In the genomic region with DNA sequence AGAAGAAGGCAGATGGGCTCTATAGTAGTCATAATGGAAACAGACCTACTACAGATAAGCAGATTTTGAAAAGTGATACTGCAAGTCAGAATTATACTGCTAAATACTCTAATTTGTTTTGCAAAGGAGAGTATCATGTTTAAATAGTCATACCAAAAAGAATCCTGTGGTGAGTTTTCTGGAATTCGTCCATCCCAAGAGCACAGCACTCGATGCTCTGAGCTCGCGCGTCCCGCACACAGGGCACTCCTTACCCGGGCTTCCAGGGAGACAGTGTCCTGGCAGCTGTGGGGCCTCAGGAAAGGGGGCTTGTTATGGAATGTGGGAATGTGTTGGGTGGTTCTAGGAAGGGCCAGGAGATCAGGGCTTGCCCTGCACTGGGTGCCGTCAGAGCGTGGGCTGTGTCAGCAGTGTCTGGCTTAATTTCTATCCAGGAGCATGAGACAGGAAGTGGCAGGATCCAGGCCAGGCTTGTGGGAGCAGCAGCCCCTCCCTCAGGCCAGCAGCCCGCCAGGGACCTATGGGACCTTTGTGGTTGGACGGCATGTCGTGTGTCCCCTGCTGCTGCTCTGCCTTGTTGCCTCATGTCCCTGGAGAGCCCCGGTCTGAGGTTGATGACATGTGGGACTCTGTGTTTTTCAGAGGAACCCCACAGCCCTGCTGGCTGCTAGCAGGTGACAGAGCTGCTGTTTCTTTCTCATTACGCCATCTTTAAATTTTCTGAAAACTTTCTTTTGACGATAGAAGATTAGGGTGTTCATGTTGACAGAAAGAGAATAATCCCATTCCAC, we compare ENCODE assay signal across 18 cellular contexts.
DNase-seq lines count a peak whose midpoint lies in the region; ATAC-seq and TF ChIP-seq lines count a peak whose summit lies in the region.
"Had no signal": no experiment of that assay in that cellular context is flagged by ENCODE, and none has a peak within 500 bp of the region (broad histone marks: within the 10 kb centered on the region; RNA-seq: fewer than 3 reads in every experiment).

No MANE protein-coding gene starts in this region.

- 40% methylated on average over 15 of the region's 15 CpGs for WGBS in SK-N-SH (ENCODE audit: low lambda C conversion rate)
- 63% methylated on average over 15 of the region's 15 CpGs for WGBS in esophagus muscularis mucosa
- 61 to 63% methylated on average over 15 of the region's 15 CpGs for WGBS in lower leg skin, 2 donors

- H3K27ac Mint-ChIP-seq in stimulated activated naive B cell treated with anti-CD40 and anti-IgM and Interleukin-4, amounts not matched to agents 10 μg/mL and 1 μg/mL and 100 μg/mL, for 72 hours, result peak overlapping the region; percentile 9
- H3K27ac Mint-ChIP-seq: activated T-helper 2 cell treated with anti-CD3 and anti-CD28 coated beads, Interferon-gamma antibody, Interleukin-2, Interleukin-4, amounts not matched to agents 10 μg/mL and 5 μg/mL and 100 μg/mL, durations not matched to agents 14 hours and 24 hours and 36 hours; type B pancreatic cell had no signal

- in situ Hi-C loops in gastrocnemius medialis (cut with MboI; ENCODE audit: low sequenced_read_pairs in 4 of 4), result no loop called here

- peaks cover 12 to 29% of the 10 kb centered on the region in 2 donors for H3K4me1 Mint-ChIP-seq in stimulated activated naive B cell treated with anti-CD40 and anti-IgM and Interleukin-4, amounts not matched to agents 10 μg/mL and 1 μg/mL and 100 μg/mL, for 72 hours

- TF ChIP-seq POLR2A in esophagus muscularis mucosa (IDR thresholded peaks at IDR 0.05; ENCODE audit: low read depth), result no peak
- TF ChIP-seq POLR2A in lower leg skin (IDR thresholded peaks at IDR 0.05), result no peak
- no peak for TF ChIP-seq POLR2A in gastrocnemius medialis (IDR thresholded peaks at IDR 0.05)

- no peak overlapping the region for H3K4me2 ChIP-seq in SK-N-SH

- peaks cover 14 to 21% of the 10 kb centered on the region in 2 donors for H3K27me3 Mint-ChIP-seq in stimulated activated naive B cell treated with anti-CD40 and anti-IgM and Interleukin-4, amounts not matched to agents 10 μg/mL and 1 μg/mL and 100 μg/mL, for 72 hours

- H3K27ac ChIP-seq in SK-N-SH (ENCODE audit: low read depth in 2 of 2, low read length in 1 of 2) (no peak overlapping the region), esophagus muscularis mucosa (replicated peaks in 1 of 4) (no peak overlapping the region), gastrocnemius medialis (no peak overlapping the region)

- CTCF ChIA-PET in SK-N-SH (lab: Yijun Ruan, JAX), result interaction anchor here (1.1 to 3.0 kb wide), 5 partner anchors 8 to 331 kb away, joined by 3 to 9 read pairs (median 6); no protein-coding TSS in a partner anchor

- intact Hi-C loops in esophagus muscularis mucosa (cut with DNase I) (no loop called here), lower leg skin (cut with DNase I; ENCODE audit: low total_unique reads) (no loop called here), gastrocnemius medialis (cut with DNase I; ENCODE audit: low total_unique reads) (no loop called here)

- ATAC-seq in SK-N-SH treated with all-trans-retinoic acid at 6 μM for 48 hours, result no peak
- ATAC-seq in stimulated activated naive B cell treated with anti-CD40 and anti-IgM and Interleukin-4, amounts not matched to agents 10 μg/mL and 1 μg/mL and 100 μg/mL, for 72 hours (replicated peaks), result peak; percentile 96 to 99
- no peak for ATAC-seq in gastrocnemius medialis

- H3K27me3 ChIP-seq in SK-N-SH (ENCODE audit: insufficient read depth), result no peaks in the 10 kb centered on the region
- peaks cover 0 to 37% (median 0%) of the 10 kb centered on the region in 4 donors for H3K27me3 ChIP-seq in esophagus muscularis mucosa
- no peaks in the 10 kb centered on the region for H3K27me3 ChIP-seq in gastrocnemius medialis

- H3K36me3 ChIP-seq in SK-N-SH (replicated peaks in 1 of 2; ENCODE audit: control insufficient read depth in 1 of 2, insufficient read depth in 2 of 2, low read length in 1 of 2) (no peaks in the 10 kb centered on the region), esophagus muscularis mucosa (no peaks in the 10 kb centered on the region), gastrocnemius medialis (no peaks in the 10 kb centered on the region)

- no peaks in the 10 kb centered on the region for H3K9me3 ChIP-seq in SK-N-SH
- H3K9me3 ChIP-seq in esophagus muscularis mucosa, result no peaks in the 10 kb centered on the region
- H3K9me3 ChIP-seq in gastrocnemius medialis, result no peaks in the 10 kb centered on the region

- no peak overlapping the region for H3K4me3 ChIP-seq in SK-N-SH (ENCODE audit: low read depth in 2 of 2, low read length in 1 of 2)
- H3K4me3 ChIP-seq in esophagus muscularis mucosa, result no peak overlapping the region
- H3K4me3 ChIP-seq in lower leg skin (ENCODE audit: low read depth, poor library complexity, severe bottlenecking), result no peak overlapping the region
- no peak overlapping the region for H3K4me3 ChIP-seq in gastrocnemius medialis

- no peaks in the 10 kb centered on the region for H4K20me1 ChIP-seq in SK-N-SH (ENCODE audit: insufficient read depth)

- H3K4me3 Mint-ChIP-seq in stimulated activated naive B cell treated with anti-CD40 and anti-IgM and Interleukin-4, amounts not matched to agents 10 μg/mL and 1 μg/mL and 100 μg/mL, for 72 hours, result no peak overlapping the region
- H3K4me3 Mint-ChIP-seq: CD4-positive, alpha-beta memory T cell; type B pancreatic cell had no signal

- peak; percentile 65 for DNase-seq in SK-N-SH
- DNase-seq in RPMI7951 (ENCODE audit: low read depth), result peak; percentile 49
- DNase-seq in esophagus muscularis mucosa (ENCODE audit: extremely low spot score), result peak; percentile 55
- DNase-seq in stimulated activated naive B cell treated with anti-CD40 and anti-IgM and Interleukin-4, amounts not matched to agents 10 μg/mL and 1 μg/mL and 100 μg/mL, for 72 hours, result no peak
- no peak for DNase-seq in lower leg skin (ENCODE audit: low spot score in 2 of 2)
- no peak for DNase-seq in gastrocnemius medialis
- no peak for DNase-seq in amygdala (lab: John Stamatoyannopoulos, UW)
- DNase-seq: 8988T; CD4-positive, alpha-beta memory T cell; cortex of kidney; KG1; mesendoderm; NCI-H1417 treated with DMSO at 0.1 percent for 48 hours; NCI-H226; T-helper 1 cell had no signal

- no peaks in the 10 kb centered on the region for H3K9me2 ChIP-seq in SK-N-SH

- POLR2A ChIA-PET in SK-N-SH (lab: Yijun Ruan, JAX), result no interaction called here

- no peaks in the 10 kb centered on the region for H3F3A ChIP-seq in SK-N-SH (replicated peaks; ENCODE audit: insufficient read depth)

- peaks cover 8 to 10% of the 10 kb centered on the region in 2 donors for H3K9me3 Mint-ChIP-seq in stimulated activated naive B cell treated with anti-CD40 and anti-IgM and Interleukin-4, amounts not matched to agents 10 μg/mL and 1 μg/mL and 100 μg/mL, for 72 hours
- H3K9me3 Mint-ChIP-seq: type B pancreatic cell had no signal

- no peaks in the 10 kb centered on the region for H3K79me2 ChIP-seq in SK-N-SH (ENCODE audit: insufficient read depth)

- no peak for TF ChIP-seq EP300 in SK-N-SH (IDR thresholded peaks at IDR 0.05; ENCODE audit: borderline replicate concordance in 1 of 2, low read depth in 1 of 2, low read length in 1 of 2)
- TF ChIP-seq EP300 in esophagus muscularis mucosa (IDR thresholded peaks at IDR 0.05), result no peak

- H3K36me3 Mint-ChIP-seq in stimulated activated naive B cell treated with anti-CD40 and anti-IgM and Interleukin-4, amounts not matched to agents 10 μg/mL and 1 μg/mL and 100 μg/mL, for 72 hours, result peaks cover 0 to 2% of the 10 kb centered on the region in 2 donors
- H3K36me3 Mint-ChIP-seq: type B pancreatic cell had no signal

- H3K4me1 ChIP-seq in SK-N-SH (ENCODE audit: control insufficient read depth in 1 of 2, insufficient read depth in 2 of 2, low read depth in 1 of 2, low read length in 1 of 2) (peaks cover 0 to 6% of the 10 kb centered on the region in 2 experiments; a peak in 1 of 4 replicates), esophagus muscularis mucosa (peaks cover 0 to 7% (median 3%) of the 10 kb centered on the region in 4 donors), gastrocnemius medialis (no peaks in the 10 kb centered on the region)

- no peak overlapping the region for H3K9ac ChIP-seq in SK-N-SH

- TF ChIP-seq CTCF in SK-N-SH (IDR thresholded peaks at IDR 0.05), result no peak
- TF ChIP-seq CTCF in esophagus muscularis mucosa (IDR thresholded peaks at IDR 0.05), result no peak
- TF ChIP-seq CTCF in lower leg skin (IDR thresholded peaks at IDR 0.05), result no peak
- TF ChIP-seq CTCF in gastrocnemius medialis (IDR thresholded peaks at IDR 0.05 in 4 of 5, conservative IDR thresholded peaks at IDR 0.05 in 1 of 5), result no peak

- no peak overlapping the region for H2AFZ ChIP-seq in SK-N-SH (ENCODE audit: low read depth)

- TF ChIP-seq RAD21 in SK-N-SH (IDR thresholded peaks at IDR 0.05; ENCODE audit: low read length), result no peak

TF ChIP-seq in SK-N-SH, 30 proteins besides CTCF, POLR2A, EP300 and RAD21:
- TF ChIP-seq TAF1 (IDR thresholded peaks at IDR 0.05; ENCODE audit: borderline replicate concordance, low read depth, low read length) (no peak), FOXJ3 (CRISPR knock-in tag; IDR thresholded peaks at IDR 0.05) (no peak), SMC3 (IDR thresholded peaks at IDR 0.05; ENCODE audit: low read depth, low read length) (no peak)
- TF ChIP-seq, protein P1, sequence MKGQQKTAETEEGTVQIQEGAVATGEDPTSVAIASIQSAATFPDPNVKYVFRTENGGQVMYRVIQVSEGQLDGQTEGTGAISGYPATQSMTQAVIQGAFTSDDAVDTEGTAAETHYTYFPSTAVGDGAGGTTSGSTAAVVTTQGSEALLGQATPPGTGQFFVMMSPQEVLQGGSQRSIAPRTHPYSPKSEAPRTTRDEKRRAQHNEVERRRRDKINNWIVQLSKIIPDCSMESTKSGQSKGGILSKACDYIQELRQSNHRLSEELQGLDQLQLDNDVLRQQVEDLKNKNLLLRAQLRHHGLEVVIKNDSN (IDR thresholded peaks at IDR 0.05; ENCODE audit: borderline replicate concordance, low read depth), result no peak

TF ChIP-seq in SK-N-SH treated with all-trans-retinoic acid at 6 μM for 48 hours, 23 proteins besides CTCF, POLR2A, EP300 and RAD21:
- no peak for TF ChIP-seq ZNF70 (CRISPR knock-in tag; IDR thresholded peaks at IDR 0.05)
TF ChIP-seq in SK-N-SH treated with all-trans-retinoic acid at 6 μM for 48 hours: peak in this region for 0.

Comparison
In these comparisons a context has a peak if more than half of its experiments do, and no peak if none do; other contexts are left out.
1. DNase-seq: peak in SK-N-SH (single experiment), RPMI7951 (single experiment) and esophagus muscularis mucosa (single experiment); none in stimulated activated naive B cell treated with anti-CD40 and anti-IgM and Interleukin-4, amounts not matched to agents 10 μg/mL and 1 μg/mL and 100 μg/mL, for 72 hours (single experiment), lower leg skin (0 of 2), gastrocnemius medialis (0 of 2) and amygdala (0 of 56).
2. ATAC-seq: peak in stimulated activated naive B cell treated with anti-CD40 and anti-IgM and Interleukin-4, amounts not matched to agents 10 μg/mL and 1 μg/mL and 100 μg/mL, for 72 hours (2 of 2); none in SK-N-SH treated with all-trans-retinoic acid at 6 μM for 48 hours (single experiment) and gastrocnemius medialis (0 of 2).